1 cellular context compared by ENCODE assay signal in genomic region chr2:71700041-71700879, GRCh38.
TF ChIP-seq lines count a peak whose summit lies in the region.

No MANE protein-coding gene starts in this region.

TF ChIP-seq in H1, 55 proteins besides CTCF, POLR2A, EP300 and RAD21 (continued from another document):
- TF ChIP-seq SIRT6 (IDR thresholded peaks at IDR 0.05; ENCODE audit: low read length) (no peak), EZH2 (IDR thresholded peaks at IDR 0.05; ENCODE audit: low read depth, low read length, severe bottlenecking) (no peak), POLR2AphosphoS5 (IDR thresholded peaks at IDR 0.05; ENCODE audit: low read depth, low read length) (no peak), ASH2L (IDR thresholded peaks at IDR 0.05; ENCODE audit: low read length) (no peak), CBX5 (IDR thresholded peaks at IDR 0.05; ENCODE audit: low read depth, low read length) (no peak), PHF8 (conservative IDR thresholded peaks at IDR 0.05; ENCODE audit: low read depth, low read length) (no peak), SP2 (IDR thresholded peaks at IDR 0.05; ENCODE audit: low read length) (no peak), HDAC2 (IDR thresholded peaks at IDR 0.05; ENCODE audit: borderline replicate concordance in 1 of 2, low read depth in 2 of 2, low read length in 2 of 2) (no peak)
TF ChIP-seq in H1: peak in this region for 0.
